ENCODE assay signal across 14 cellular contexts in the genomic region with DNA sequence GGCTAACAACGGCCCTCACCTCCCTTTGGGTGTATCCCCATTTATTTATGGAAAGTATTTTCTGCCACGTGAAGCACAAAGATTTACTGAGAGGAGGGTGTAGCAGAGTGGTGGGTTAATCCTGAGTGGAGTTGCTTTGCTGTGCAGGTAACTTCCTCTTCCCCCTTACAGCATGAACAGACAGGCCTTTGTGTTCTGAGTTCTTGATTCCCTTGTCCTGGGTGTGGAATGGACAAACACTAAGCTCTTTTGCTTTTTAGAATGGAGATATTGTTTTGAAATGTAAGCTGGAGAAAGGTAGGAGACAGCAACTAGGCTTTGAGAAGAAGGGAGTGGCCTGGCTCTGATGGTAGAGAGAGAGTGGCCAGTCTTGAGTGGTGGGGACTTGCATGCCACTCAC.
"Had no signal": no experiment of that assay in that cellular context is flagged by ENCODE, and none has a peak within 500 bp of the region (broad histone marks: within the 10 kb centered on the region; RNA-seq: fewer than 3 reads in every experiment).

No MANE protein-coding gene starts in this region.

- H3K4me3 ChIP-seq: adrenal gland, esophagus muscularis mucosa, lung, tibial artery had no signal

- H3K27me3 Mint-ChIP-seq: central memory CD8-positive, alpha-beta T cell had no signal

- H3K4me3 Mint-ChIP-seq: central memory CD8-positive, alpha-beta T cell; nephron had no signal

- H3K9me3 Mint-ChIP-seq: central memory CD8-positive, alpha-beta T cell; nephron had no signal

- H3K27me3 ChIP-seq: adrenal gland, esophagus muscularis mucosa, tibial artery had no signal

- DNase-seq: activated CD4-positive, alpha-beta T cell treated with anti-CD3 and anti-CD28 coated beads for 4 hours; activated naive CD4-positive, alpha-beta T cell treated with Interleukin-2 at 50 U/mL for 16 hours; adrenal gland; foreskin fibroblast; head of caudate nucleus; left cardiac atrium; stimulated activated CD4-positive, alpha-beta T cell treated with anti-CD3 and anti-CD28 coated beads, Interleukin-4, amount 100 ng/mL, for 24 hours; T-helper 1 cell; tibial artery had no signal

- H3K36me3 ChIP-seq: adrenal gland, esophagus muscularis mucosa, tibial artery had no signal

- H3K9me3 ChIP-seq: adrenal gland, esophagus muscularis mucosa, tibial artery had no signal

- H3K27ac ChIP-seq: adrenal gland, esophagus muscularis mucosa, tibial artery, VCaP had no signal

- H3K27ac Mint-ChIP-seq: nephron had no signal

- ATAC-seq: left cardiac atrium had no signal
